1 cellular context compared by ENCODE assay signal in the genomic region with DNA sequence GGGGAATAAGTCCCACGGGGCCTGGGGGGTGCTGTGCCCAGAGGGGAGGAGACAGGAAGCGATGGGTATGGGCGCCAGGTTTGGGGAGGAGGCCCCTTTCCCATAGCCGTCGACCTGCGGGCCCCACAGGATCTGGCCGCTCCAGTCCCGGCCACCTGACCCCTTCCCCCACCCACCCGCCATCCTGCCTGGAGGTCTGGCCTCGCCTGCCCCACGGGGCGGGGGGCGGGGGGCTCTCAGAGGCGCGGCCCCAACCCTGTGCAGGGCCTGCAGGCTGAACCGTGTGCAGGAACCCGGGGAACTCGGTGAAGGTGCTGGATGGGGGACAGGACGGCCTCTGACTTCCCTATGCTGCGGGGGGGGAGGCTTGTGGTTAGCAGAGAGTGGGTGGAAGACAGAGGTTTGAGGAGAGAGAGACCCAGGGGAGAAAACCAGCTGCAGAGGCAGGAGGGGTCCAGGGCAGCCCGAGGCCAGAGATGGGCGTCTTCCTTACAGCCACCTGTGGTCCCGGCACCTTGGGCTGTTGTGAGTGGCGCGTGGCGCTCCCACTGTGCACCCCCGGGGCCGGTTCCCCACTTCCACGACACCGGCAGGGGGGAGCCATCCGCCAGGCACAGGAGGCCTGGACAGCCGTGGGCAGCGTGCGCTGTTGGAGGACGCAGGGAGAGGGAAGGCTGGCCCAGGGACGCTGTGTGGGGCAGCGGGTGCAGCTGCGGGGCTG.
TF ChIP-seq lines count a peak whose summit lies in the region.

No MANE protein-coding gene starts in this region.

TF ChIP-seq in K562, 482 proteins besides CTCF, POLR2A, EP300 and RAD21 (continues in another document):
- TF ChIP-seq, protein P1, sequence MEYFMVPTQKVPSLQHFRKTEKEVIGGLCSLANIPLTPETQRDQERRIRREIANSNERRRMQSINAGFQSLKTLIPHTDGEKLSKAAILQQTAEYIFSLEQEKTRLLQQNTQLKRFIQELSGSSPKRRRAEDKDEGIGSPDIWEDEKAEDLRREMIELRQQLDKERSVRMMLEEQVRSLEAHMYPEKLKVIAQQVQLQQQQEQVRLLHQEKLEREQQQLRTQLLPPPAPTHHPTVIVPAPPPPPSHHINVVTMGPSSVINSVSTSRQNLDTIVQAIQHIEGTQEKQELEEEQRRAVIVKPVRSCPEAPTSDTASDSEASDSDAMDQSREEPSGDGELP (CRISPR knock-in tag; IDR thresholded peaks at IDR 0.05; ENCODE audit: borderline replicate concordance): no peak
- TF ChIP-seq, protein P2, sequence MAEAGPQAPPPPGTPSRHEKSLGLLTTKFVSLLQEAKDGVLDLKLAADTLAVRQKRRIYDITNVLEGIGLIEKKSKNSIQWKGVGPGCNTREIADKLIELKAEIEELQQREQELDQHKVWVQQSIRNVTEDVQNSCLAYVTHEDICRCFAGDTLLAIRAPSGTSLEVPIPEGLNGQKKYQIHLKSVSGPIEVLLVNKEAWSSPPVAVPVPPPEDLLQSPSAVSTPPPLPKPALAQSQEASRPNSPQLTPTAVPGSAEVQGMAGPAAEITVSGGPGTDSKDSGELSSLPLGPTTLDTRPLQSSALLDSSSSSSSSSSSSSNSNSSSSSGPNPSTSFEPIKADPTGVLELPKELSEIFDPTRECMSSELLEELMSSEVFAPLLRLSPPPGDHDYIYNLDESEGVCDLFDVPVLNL (CRISPR knock-in tag; IDR thresholded peaks at IDR 0.05; ENCODE audit: low read depth): no peak
- TF ChIP-seq RBM22 (IDR thresholded peaks at IDR 0.05; ENCODE audit: low read depth, low read length, poor library complexity, severe bottlenecking) (no peak), NEUROD1 (IDR thresholded peaks at IDR 0.05; ENCODE audit: borderline replicate concordance, low read depth, low read length, partially characterized antibody) (peak; percentile 11), MAZ (CRISPR knock-in tag; conservative IDR thresholded peaks at IDR 0.05 in 1 of 2, IDR thresholded peaks at IDR 0.05 in 1 of 2) (peak in 1 of 2 experiments; percentile 63; a peak in 1 of 4 replicates), FOXK2 (conservative IDR thresholded peaks at IDR 0.05 in 1 of 2, IDR thresholded peaks at IDR 0.05 in 1 of 2; ENCODE audit: low read depth in 2 of 2) (no peak), KDM2B (CRISPR knock-in tag; IDR thresholded peaks at IDR 0.05) (no peak), SPI1 (IDR thresholded peaks at IDR 0.05; ENCODE audit: borderline replicate concordance, low read depth, low read length) (peak; percentile 65), HMGN3 (IDR thresholded peaks at IDR 0.05; ENCODE audit: borderline replicate concordance, extremely low read depth, insufficient read length, low read depth, low read length) (peak; percentile 26), SMARCA5 (IDR thresholded peaks at IDR 0.05) (no peak), CEBPB (tag; IDR thresholded peaks at IDR 0.05) (no peak), CCNT2 (IDR thresholded peaks at IDR 0.05; ENCODE audit: borderline replicate concordance, extremely low read depth, insufficient read length, low read depth, low read length) (no peak), PTRF (tag; IDR thresholded peaks at IDR 0.05) (no peak), ZNF79 (CRISPR knock-in tag; IDR thresholded peaks at IDR 0.05; ENCODE audit: low read depth) (no peak), SIN3B (IDR thresholded peaks at IDR 0.05; ENCODE audit: low read depth) (no peak), PRPF4 (IDR thresholded peaks at IDR 0.05; ENCODE audit: insufficient read depth, low read depth, low read length, poor library complexity, severe bottlenecking) (no peak), U2AF1 (optimal IDR thresholded peaks at IDR 0.05; ENCODE audit: low read depth, low read length) (no peak), GATAD2A (IDR thresholded peaks at IDR 0.05) (peak; percentile 33; the same call in 1 of the 2 replicates), FIP1L1 (IDR thresholded peaks at IDR 0.05; ENCODE audit: low read depth, low read length, poor library complexity, severe bottlenecking) (no peak), CBFA2T2 (conservative IDR thresholded peaks at IDR 0.05) (peak; percentile 31; the same call in 1 of the 2 replicates), ZKSCAN3 (CRISPR knock-in tag; IDR thresholded peaks at IDR 0.05) (no peak), RUNX1 (IDR thresholded peaks at IDR 0.05; ENCODE audit: low read depth) (peak; percentile 57; the same call in 1 of the 2 replicates), KDM1A (IDR thresholded peaks at IDR 0.05) (peak; percentile 75 to 84), ZNF75A (CRISPR knock-in tag; IDR thresholded peaks at IDR 0.05) (no peak)
- TF ChIP-seq, protein P3, sequence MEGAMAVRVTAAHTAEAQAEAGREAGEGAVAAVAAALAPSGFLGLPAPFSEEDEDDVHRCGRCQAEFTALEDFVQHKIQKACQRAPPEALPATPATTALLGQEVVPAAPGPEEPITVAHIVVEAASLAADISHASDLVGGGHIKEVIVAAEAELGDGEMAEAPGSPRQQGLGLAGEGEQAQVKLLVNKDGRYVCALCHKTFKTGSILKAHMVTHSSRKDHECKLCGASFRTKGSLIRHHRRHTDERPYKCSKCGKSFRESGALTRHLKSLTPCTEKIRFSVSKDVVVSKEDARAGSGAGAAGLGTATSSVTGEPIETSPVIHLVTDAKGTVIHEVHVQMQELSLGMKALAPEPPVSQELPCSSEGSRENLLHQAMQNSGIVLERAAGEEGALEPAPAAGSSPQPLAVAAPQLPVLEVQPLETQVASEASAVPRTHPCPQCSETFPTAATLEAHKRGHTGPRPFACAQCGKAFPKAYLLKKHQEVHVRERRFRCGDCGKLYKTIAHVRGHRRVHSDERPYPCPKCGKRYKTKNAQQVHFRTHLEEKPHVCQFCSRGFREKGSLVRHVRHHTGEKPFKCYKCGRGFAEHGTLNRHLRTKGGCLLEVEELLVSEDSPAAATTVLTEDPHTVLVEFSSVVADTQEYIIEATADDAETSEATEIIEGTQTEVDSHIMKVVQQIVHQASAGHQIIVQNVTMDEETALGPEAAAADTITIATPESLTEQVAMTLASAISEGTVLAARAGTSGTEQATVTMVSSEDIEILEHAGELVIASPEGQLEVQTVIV (CRISPR knock-in tag; IDR thresholded peaks at IDR 0.05; ENCODE audit: borderline replicate concordance): no peak
- TF ChIP-seq, protein P4, sequence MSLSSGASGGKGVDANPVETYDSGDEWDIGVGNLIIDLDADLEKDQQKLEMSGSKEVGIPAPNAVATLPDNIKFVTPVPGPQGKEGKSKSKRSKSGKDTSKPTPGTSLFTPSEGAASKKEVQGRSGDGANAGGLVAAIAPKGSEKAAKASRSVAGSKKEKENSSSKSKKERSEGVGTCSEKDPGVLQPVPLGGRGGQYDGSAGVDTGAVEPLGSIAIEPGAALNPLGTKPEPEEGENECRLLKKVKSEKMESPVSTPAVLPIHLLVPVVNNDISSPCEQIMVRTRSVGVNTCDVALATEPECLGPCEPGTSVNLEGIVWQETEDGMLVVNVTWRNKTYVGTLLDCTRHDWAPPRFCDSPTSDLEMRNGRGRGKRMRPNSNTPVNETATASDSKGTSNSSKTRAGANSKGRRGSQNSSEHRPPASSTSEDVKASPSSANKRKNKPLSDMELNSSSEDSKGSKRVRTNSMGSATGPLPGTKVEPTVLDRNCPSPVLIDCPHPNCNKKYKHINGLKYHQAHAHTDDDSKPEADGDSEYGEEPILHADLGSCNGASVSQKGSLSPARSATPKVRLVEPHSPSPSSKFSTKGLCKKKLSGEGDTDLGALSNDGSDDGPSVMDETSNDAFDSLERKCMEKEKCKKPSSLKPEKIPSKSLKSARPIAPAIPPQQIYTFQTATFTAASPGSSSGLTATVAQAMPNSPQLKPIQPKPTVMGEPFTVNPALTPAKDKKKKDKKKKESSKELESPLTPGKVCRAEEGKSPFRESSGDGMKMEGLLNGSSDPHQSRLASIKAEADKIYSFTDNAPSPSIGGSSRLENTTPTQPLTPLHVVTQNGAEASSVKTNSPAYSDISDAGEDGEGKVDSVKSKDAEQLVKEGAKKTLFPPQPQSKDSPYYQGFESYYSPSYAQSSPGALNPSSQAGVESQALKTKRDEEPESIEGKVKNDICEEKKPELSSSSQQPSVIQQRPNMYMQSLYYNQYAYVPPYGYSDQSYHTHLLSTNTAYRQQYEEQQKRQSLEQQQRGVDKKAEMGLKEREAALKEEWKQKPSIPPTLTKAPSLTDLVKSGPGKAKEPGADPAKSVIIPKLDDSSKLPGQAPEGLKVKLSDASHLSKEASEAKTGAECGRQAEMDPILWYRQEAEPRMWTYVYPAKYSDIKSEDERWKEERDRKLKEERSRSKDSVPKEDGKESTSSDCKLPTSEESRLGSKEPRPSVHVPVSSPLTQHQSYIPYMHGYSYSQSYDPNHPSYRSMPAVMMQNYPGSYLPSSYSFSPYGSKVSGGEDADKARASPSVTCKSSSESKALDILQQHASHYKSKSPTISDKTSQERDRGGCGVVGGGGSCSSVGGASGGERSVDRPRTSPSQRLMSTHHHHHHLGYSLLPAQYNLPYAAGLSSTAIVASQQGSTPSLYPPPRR (CRISPR knock-in tag; IDR thresholded peaks at IDR 0.05; ENCODE audit: borderline replicate concordance): 0 out of 2 replicates have a peak, but pooled peaks have one; percentile 58
- TF ChIP-seq, protein P5, sequence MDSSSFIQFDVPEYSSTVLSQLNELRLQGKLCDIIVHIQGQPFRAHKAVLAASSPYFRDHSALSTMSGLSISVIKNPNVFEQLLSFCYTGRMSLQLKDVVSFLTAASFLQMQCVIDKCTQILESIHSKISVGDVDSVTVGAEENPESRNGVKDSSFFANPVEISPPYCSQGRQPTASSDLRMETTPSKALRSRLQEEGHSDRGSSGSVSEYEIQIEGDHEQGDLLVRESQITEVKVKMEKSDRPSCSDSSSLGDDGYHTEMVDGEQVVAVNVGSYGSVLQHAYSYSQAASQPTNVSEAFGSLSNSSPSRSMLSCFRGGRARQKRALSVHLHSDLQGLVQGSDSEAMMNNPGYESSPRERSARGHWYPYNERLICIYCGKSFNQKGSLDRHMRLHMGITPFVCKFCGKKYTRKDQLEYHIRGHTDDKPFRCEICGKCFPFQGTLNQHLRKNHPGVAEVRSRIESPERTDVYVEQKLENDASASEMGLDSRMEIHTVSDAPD (CRISPR knock-in tag; IDR thresholded peaks at IDR 0.05): no peak
- TF ChIP-seq, protein P6, sequence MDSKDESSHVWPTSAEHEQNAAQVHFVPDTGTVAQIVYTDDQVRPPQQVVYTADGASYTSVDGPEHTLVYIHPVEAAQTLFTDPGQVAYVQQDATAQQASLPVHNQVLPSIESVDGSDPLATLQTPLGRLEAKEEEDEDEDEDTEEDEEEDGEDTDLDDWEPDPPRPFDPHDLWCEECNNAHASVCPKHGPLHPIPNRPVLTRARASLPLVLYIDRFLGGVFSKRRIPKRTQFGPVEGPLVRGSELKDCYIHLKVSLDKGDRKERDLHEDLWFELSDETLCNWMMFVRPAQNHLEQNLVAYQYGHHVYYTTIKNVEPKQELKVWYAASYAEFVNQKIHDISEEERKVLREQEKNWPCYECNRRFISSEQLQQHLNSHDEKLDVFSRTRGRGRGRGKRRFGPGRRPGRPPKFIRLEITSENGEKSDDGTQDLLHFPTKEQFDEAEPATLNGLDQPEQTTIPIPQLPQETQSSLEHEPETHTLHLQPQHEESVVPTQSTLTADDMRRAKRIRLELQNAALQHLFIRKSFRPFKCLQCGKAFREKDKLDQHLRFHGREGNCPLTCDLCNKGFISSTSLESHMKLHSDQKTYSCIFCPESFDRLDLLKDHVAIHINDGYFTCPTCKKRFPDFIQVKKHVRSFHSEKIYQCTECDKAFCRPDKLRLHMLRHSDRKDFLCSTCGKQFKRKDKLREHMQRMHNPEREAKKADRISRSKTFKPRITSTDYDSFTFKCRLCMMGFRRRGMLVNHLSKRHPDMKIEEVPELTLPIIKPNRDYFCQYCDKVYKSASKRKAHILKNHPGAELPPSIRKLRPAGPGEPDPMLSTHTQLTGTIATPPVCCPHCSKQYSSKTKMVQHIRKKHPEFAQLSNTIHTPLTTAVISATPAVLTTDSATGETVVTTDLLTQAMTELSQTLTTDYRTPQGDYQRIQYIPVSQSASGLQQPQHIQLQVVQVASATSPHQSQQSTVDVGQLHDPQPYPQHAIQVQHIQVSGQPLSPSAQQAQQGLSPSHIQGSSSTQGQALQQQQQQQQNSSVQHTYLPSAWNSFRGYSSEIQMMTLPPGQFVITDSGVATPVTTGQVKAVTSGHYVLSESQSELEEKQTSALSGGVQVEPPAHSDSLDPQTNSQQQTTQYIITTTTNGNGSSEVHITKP (IDR thresholded peaks at IDR 0.05; ENCODE audit: partially characterized antibody): peak; percentile 65
- TF ChIP-seq, protein P7, sequence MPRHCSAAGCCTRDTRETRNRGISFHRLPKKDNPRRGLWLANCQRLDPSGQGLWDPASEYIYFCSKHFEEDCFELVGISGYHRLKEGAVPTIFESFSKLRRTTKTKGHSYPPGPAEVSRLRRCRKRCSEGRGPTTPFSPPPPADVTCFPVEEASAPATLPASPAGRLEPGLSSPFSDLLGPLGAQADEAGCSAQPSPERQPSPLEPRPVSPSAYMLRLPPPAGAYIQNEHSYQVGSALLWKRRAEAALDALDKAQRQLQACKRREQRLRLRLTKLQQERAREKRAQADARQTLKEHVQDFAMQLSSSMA (CRISPR knock-in tag; IDR thresholded peaks at IDR 0.05): no peak
- TF ChIP-seq, protein P8, sequence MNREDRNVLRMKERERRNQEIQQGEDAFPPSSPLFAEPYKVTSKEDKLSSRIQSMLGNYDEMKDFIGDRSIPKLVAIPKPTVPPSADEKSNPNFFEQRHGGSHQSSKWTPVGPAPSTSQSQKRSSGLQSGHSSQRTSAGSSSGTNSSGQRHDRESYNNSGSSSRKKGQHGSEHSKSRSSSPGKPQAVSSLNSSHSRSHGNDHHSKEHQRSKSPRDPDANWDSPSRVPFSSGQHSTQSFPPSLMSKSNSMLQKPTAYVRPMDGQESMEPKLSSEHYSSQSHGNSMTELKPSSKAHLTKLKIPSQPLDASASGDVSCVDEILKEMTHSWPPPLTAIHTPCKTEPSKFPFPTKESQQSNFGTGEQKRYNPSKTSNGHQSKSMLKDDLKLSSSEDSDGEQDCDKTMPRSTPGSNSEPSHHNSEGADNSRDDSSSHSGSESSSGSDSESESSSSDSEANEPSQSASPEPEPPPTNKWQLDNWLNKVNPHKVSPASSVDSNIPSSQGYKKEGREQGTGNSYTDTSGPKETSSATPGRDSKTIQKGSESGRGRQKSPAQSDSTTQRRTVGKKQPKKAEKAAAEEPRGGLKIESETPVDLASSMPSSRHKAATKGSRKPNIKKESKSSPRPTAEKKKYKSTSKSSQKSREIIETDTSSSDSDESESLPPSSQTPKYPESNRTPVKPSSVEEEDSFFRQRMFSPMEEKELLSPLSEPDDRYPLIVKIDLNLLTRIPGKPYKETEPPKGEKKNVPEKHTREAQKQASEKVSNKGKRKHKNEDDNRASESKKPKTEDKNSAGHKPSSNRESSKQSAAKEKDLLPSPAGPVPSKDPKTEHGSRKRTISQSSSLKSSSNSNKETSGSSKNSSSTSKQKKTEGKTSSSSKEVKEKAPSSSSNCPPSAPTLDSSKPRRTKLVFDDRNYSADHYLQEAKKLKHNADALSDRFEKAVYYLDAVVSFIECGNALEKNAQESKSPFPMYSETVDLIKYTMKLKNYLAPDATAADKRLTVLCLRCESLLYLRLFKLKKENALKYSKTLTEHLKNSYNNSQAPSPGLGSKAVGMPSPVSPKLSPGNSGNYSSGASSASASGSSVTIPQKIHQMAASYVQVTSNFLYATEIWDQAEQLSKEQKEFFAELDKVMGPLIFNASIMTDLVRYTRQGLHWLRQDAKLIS (CRISPR knock-in tag; IDR thresholded peaks at IDR 0.05): no peak
- TF ChIP-seq, protein P9, sequence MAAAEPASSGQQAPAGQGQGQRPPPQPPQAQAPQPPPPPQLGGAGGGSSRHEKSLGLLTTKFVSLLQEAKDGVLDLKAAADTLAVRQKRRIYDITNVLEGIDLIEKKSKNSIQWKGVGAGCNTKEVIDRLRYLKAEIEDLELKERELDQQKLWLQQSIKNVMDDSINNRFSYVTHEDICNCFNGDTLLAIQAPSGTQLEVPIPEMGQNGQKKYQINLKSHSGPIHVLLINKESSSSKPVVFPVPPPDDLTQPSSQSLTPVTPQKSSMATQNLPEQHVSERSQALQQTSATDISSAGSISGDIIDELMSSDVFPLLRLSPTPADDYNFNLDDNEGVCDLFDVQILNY (CRISPR knock-in tag; IDR thresholded peaks at IDR 0.05): 0 out of 2 replicates have a peak, but pooled peaks have one; percentile 28
